Comparison of ENCODE assay signal across 8 cellular contexts in the genomic region with DNA sequence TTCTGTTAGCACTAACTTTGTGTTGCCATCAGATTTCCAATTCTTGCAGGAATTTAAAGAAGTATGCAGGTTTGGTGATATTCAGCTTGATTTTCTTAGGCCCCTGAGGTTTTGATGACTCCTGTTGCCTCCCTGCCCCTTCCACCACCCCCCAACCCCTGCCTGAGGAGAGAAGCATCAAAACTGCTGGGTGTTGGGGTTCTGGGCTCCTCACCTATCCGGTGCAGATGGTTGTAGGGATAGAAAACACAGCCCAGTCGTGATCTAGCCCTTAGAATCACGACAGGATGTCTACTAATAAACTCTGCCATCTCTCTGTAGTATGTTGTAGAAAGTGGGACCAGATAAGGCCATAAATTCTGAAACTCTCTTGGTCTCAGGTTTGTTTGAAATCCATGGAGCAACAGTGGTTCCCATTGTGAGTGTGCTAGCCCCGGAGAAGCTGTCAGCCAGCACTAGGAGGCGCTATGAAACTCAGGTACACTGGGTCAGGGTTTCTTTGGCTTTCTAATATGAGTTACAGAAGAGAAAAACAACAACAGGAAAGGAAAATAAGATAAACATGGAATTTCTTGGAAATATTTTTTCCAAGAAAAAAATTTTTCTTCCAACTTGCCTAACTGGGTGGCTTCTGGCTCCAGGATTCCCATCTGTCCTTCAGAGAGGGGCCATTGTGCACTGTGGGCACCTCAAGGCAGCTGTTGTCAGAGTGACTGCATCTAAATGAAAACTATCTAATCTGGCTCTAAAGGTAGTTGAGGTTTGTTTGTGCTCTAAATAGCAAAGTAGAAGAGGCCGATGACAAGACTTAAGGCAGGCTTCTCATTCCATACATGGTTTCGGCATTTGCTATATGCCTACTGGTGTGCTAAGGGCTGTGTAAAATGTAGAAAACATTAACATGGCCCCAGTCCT. TPM values are rescaled to one million over a fixed set of nuclear protein-coding genes. Genes with fewer than 3 reads are reported as not detected.
DNase-seq lines count a peak whose midpoint lies in the region; ATAC-seq, FAIRE-seq and TF ChIP-seq lines count a peak whose summit lies in the region.

No MANE protein-coding gene starts in this region.

- H3K27me3 ChIP-seq in BE2C: no peaks in the 10 kb centered on the region
- no peaks in the 10 kb centered on the region for H3K27me3 ChIP-seq in GM23338 (ENCODE audit: insufficient read depth)
- no peaks in the 10 kb centered on the region for H3K27me3 ChIP-seq in astrocyte (ENCODE audit: insufficient read depth, low read length)
- H3K27me3 ChIP-seq in HepG2 (ENCODE audit: control insufficient read depth in 1 of 2, insufficient read depth in 2 of 2, low read length in 2 of 2): no peaks in the 10 kb centered on the region

- peak; percentile 80 for TF ChIP-seq CTCF in BE2C (IDR thresholded peaks at IDR 0.05; ENCODE audit: low read depth, low read length)
- peak; percentile 81 to 96 for TF ChIP-seq CTCF in GM23338 (conservative IDR thresholded peaks at IDR 0.05; ENCODE audit: low read depth in 2 of 2)
- peak; percentile 61 for TF ChIP-seq CTCF in astrocyte (IDR thresholded peaks at IDR 0.05; ENCODE audit: insufficient read depth, low read depth, low read length)
- peak; percentile 67 for TF ChIP-seq CTCF in HepG2 (CRISPR knock-in tag; IDR thresholded peaks at IDR 0.05)

- peaks cover 4% of the 10 kb centered on the region for H3K27me3 Mint-ChIP-seq in GM23338 (ENCODE audit: insufficient read depth, low read depth, poor library complexity)
- H3K27me3 Mint-ChIP-seq in astrocyte (ENCODE audit: low read depth, unreplicated experiment): no peaks in the 10 kb centered on the region

- peak; percentile 45 for DNase-seq in BE2C
- peak; percentile 83 for DNase-seq in GM23338 (ENCODE audit: low spot score)
- DNase-seq in astrocyte (ENCODE audit: low read depth): no peak
- peak; percentile 50 for DNase-seq in HepG2 (ENCODE audit: low spot score)
- DNase-seq in dedifferentiated amniotic fluid mesenchymal stem cell (ENCODE audit: extremely low spot score): no peak
- no peak for DNase-seq in stimulated activated naive CD4-positive, alpha-beta T cell treated with Interleukin-2 at 50 U/mL for 16 hours (lab: John Stamatoyannopoulos, UW)
- DNase-seq in NCI-H2171 (lab: John Stamatoyannopoulos, UW): no peak

- WGBS in HepG2 (ENCODE audit: low lambda C conversion rate): 79% methylated on average over 7 of the region's 7 CpGs

- H3K36me3 Mint-ChIP-seq in GM23338 (ENCODE audit: low read depth): peaks cover 90% of the 10 kb centered on the region
- peaks cover 10% of the 10 kb centered on the region for H3K36me3 Mint-ChIP-seq in astrocyte (ENCODE audit: low read depth, unreplicated experiment)

- peak; percentile 95 for ATAC-seq in GM23338
- ATAC-seq in HepG2: peak; percentile 89
- ATAC-seq in GM21360 (IDR thresholded peaks at IDR 0.05; ENCODE audit: unreplicated experiment): no peak

- H3K4me2 ChIP-seq in GM23338: no peak overlapping the region
- no peak overlapping the region for H3K4me2 ChIP-seq in astrocyte (ENCODE audit: low read length)
- no peak overlapping the region for H3K4me2 ChIP-seq in HepG2 (ENCODE audit: low read depth, low read length)

- peak overlapping the region; percentile 28 for H3K27ac ChIP-seq in GM23338 (ENCODE audit: low read depth)
- no peak overlapping the region for H3K27ac ChIP-seq in astrocyte (ENCODE audit: low read depth, low read length)
- no peak overlapping the region for H3K27ac ChIP-seq in HepG2 (ENCODE audit: extremely low read length, insufficient read depth, low read length)

- FAIRE-seq in astrocyte (lab: Jason Lieb, UNC) (no peak), HepG2 (lab: Jason Lieb, UNC) (peak; percentile 57)

- H3K9ac ChIP-seq in astrocyte (ENCODE audit: low read length) (no peak overlapping the region), HepG2 (ENCODE audit: insufficient read depth, low read depth, low read length) (no peak overlapping the region)

- no peaks in the 10 kb centered on the region; the same call in 1 of the 2 replicates for H3K4me1 ChIP-seq in BE2C
- no peaks in the 10 kb centered on the region for H3K4me1 ChIP-seq in GM23338 (ENCODE audit: insufficient read depth)
- no peaks in the 10 kb centered on the region for H3K4me1 ChIP-seq in astrocyte (ENCODE audit: insufficient read depth, low read length)
- H3K4me1 ChIP-seq in HepG2 (ENCODE audit: insufficient read depth, low read length): no peaks in the 10 kb centered on the region

- H2AFZ ChIP-seq in GM23338: no peak overlapping the region
- no peak overlapping the region for H2AFZ ChIP-seq in astrocyte (ENCODE audit: low read depth, low read length)
- no peak overlapping the region for H2AFZ ChIP-seq in HepG2 (ENCODE audit: low read length)

- no peak for TF ChIP-seq POLR2A in HepG2 (IDR thresholded peaks at IDR 0.05; ENCODE audit: insufficient read depth in 1 of 2, low read depth in 2 of 2, low read length in 2 of 2)

- peaks cover 12% of the 10 kb centered on the region for H3F3A ChIP-seq in GM23338 (replicated peaks; ENCODE audit: low read depth)

- CTCF ChIA-PET in HepG2 (lab: Yijun Ruan, JAX; ENCODE audit: low intra/inter-chr PET ratio, low total read pairs): interaction anchor here (1.7 kb wide), 1 partner anchor 245 kb away, joined by 3 read pairs; no protein-coding TSS in a partner anchor

- H3K4me3 Mint-ChIP-seq in GM23338 (no peak overlapping the region), astrocyte (ENCODE audit: unreplicated experiment) (no peak overlapping the region)

- H3K4me3 ChIP-seq in BE2C (ENCODE audit: low read depth, low read length) (no peak overlapping the region), GM23338 (no peak overlapping the region), astrocyte (ENCODE audit: insufficient read depth, low read depth, low read length) (no peak overlapping the region), HepG2 (replicated peaks in 1 of 3; ENCODE audit: insufficient read depth in 1 of 3, low read depth in 2 of 3, low read length in 3 of 3) (no peak overlapping the region)

- no peaks in the 10 kb centered on the region for H3K9me3 ChIP-seq in BE2C
- no peaks in the 10 kb centered on the region for H3K9me3 ChIP-seq in astrocyte (ENCODE audit: insufficient read depth, low read depth, low read length)
- no peaks in the 10 kb centered on the region for H3K9me3 ChIP-seq in HepG2 (ENCODE audit: low read length)

- H3K27ac Mint-ChIP-seq in GM23338 (peak overlapping the region; percentile 36), astrocyte (ENCODE audit: unreplicated experiment) (no peak overlapping the region)

- peak; percentile 50 for TF ChIP-seq RAD21 in HepG2 (CRISPR knock-in tag; IDR thresholded peaks at IDR 0.05)

- no peak for TF ChIP-seq EP300 in HepG2 (IDR thresholded peaks at IDR 0.05; ENCODE audit: low read depth in 2 of 2, low read length in 2 of 2)
- no peak for TF ChIP-seq EP300 in HepG2 (CRISPR knock-in tag; IDR thresholded peaks at IDR 0.05; ENCODE audit: borderline replicate concordance)

- no TSS peak for BruUV-seq in HepG2 (replicated peaks; lab: Mats Ljungman, UMichigan)

- intact Hi-C loops in HepG2 (cut with micrococcal nuclease; ENCODE audit: unreplicated experiment): loop anchor here (5.0 kb wide), 1 partner anchor 243 kb away; no protein-coding TSS in a partner anchor

- no peaks in the 10 kb centered on the region for H3K9me2 ChIP-seq in GM23338 (ENCODE audit: insufficient read depth)

- POLR2A ChIA-PET in HepG2 (lab: Yijun Ruan, JAX): interaction anchor here (0.9 to 1.3 kb wide), 3 partner anchors 22 to 51 kb away, joined by 3 read pairs; no protein-coding TSS in a partner anchor

- in situ Hi-C loops in HepG2 (cut with HindIII; ENCODE audit: extremely low pct_ligation_motif_present, low pct_unique_long_range_greater_than_20kb): no loop called here

- H3K9me3 Mint-ChIP-seq in GM23338 (no peaks in the 10 kb centered on the region), astrocyte (ENCODE audit: unreplicated experiment) (no peaks in the 10 kb centered on the region)

- H3K4me1 Mint-ChIP-seq in GM23338: peaks cover 5% of the 10 kb centered on the region; the same call in 1 of the 3 replicates
- peaks cover 7% of the 10 kb centered on the region for H3K4me1 Mint-ChIP-seq in astrocyte (ENCODE audit: low read depth, unreplicated experiment)

- peaks cover 4% of the 10 kb centered on the region; the same call in 1 of the 2 replicates for H3K79me2 ChIP-seq in GM23338 (replicated peaks; ENCODE audit: insufficient read depth)
- H3K79me2 ChIP-seq in astrocyte (ENCODE audit: insufficient read depth, low read length): peaks cover 10% of the 10 kb centered on the region
- no peaks in the 10 kb centered on the region for H3K79me2 ChIP-seq in HepG2 (ENCODE audit: insufficient read depth, low read length)

- H3K36me3 ChIP-seq in BE2C (peaks cover 65% of the 10 kb centered on the region), GM23338 (ENCODE audit: insufficient read depth) (peaks cover 65% of the 10 kb centered on the region), astrocyte (ENCODE audit: insufficient read depth, low read length) (peaks cover 73% of the 10 kb centered on the region), HepG2 (replicated peaks in 1 of 2; ENCODE audit: control insufficient read depth in 1 of 2, insufficient read depth in 2 of 2, low read length in 2 of 2) (peaks cover 26 to 79% of the 10 kb centered on the region in 2 experiments)

- peaks cover 6% of the 10 kb centered on the region for H4K20me1 ChIP-seq in GM23338 (replicated peaks; ENCODE audit: insufficient read depth)
- H4K20me1 ChIP-seq in astrocyte (ENCODE audit: insufficient read depth, low read length): peaks cover 6% of the 10 kb centered on the region
- peaks cover 3% of the 10 kb centered on the region; the same call in 1 of the 2 replicates for H4K20me1 ChIP-seq in HepG2 (ENCODE audit: insufficient read depth, low read length)

RNA-seq across cellular contexts. Expression of gene SRP14, which starts 8.7 kb away (rescaled TPM):
- polyA plus RNA-seq in BE2C (2012; ENCODE audit: insufficient read depth, insufficient read length, low read depth): 615 TPM
- total RNA-seq in GM23338 (2014; rRNA removed; shearing (Covaris generic)): 249 and 294 TPM in 2 replicates
- polyA plus RNA-seq in GM23338 (2016; fragmentation: Nextera tagmentation; extraction: Ambion mirVana): 1,410 and 1,412 TPM in 2 replicates
- 279 and 320 TPM in 2 replicates for total RNA-seq in astrocyte
- total RNA-seq in HepG2 (2016; rRNA removed; fragmentation: Illumina TruSeq; extraction: Trizol): 208 and 346 TPM in 2 replicates
- total RNA-seq in HepG2 (2016; cell fraction: cytosol; rRNA removed; fragmentation: Illumina TruSeq; extraction: Trizol; ENCODE audit: low read depth): 41.2 and 44.6 TPM in 2 replicates
- total RNA-seq in HepG2 (2016; cell fraction: insoluble cytoplasmic fraction; rRNA removed; fragmentation: Illumina TruSeq; extraction: Trizol): 215 and 364 TPM in 2 replicates
- total RNA-seq in HepG2 (2016; cell fraction: membrane; rRNA removed; fragmentation: Illumina TruSeq; extraction: Trizol): 66.6 and 67.3 TPM in 2 replicates
- 83.4 and 83.7 TPM in 2 replicates for total RNA-seq in HepG2 (2016; cell fraction: nucleus; rRNA removed; fragmentation: Illumina TruSeq; extraction: Trizol)
- polyA plus RNA-seq in HepG2 (2011; rRNA removed): 257 and 356 TPM in 2 replicates
- polyA plus RNA-seq in HepG2 (2011; cell fraction: cytosol; rRNA removed): 182 and 220 TPM in 2 replicates
- 51.4 and 52.1 TPM in 2 replicates for polyA plus RNA-seq in HepG2 (2011; cell fraction: nucleus; rRNA removed)
- polyA plus RNA-seq in HepG2 (2012): 184 and 206 TPM in 2 replicates
- 72.3 and 76.1 TPM in 2 replicates for polyA plus RNA-seq in HepG2 (2016; cell fraction: cytosol; fragmentation: Illumina TruSeq; extraction: Trizol; ENCODE audit: low read depth)
- polyA plus RNA-seq in HepG2 (2016; cell fraction: insoluble cytoplasmic fraction; fragmentation: Illumina TruSeq; extraction: Trizol; ENCODE audit: low read depth): 607 and 646 TPM in 2 replicates
- 102 TPM in 2 replicates for polyA plus RNA-seq in HepG2 (2016; cell fraction: membrane; fragmentation: Illumina TruSeq; extraction: Trizol; ENCODE audit: low read depth)
- 218 and 240 TPM in 2 replicates for polyA plus RNA-seq in HepG2 (2016; cell fraction: nucleus; fragmentation: Illumina TruSeq; extraction: Trizol; ENCODE audit: insufficient read depth, low read depth)
- 39.8 and 85.1 TPM in 2 replicates for polyA minus RNA-seq in HepG2 (2011; rRNA and poly(A)+ RNA removed; ENCODE audit: low replicate concordance)
- 43.2 and 55.2 TPM in 2 replicates for polyA minus RNA-seq in HepG2 (2011; cell fraction: cytosol; rRNA and poly(A)+ RNA removed)
- polyA minus RNA-seq in HepG2 (2011; cell fraction: nucleus; rRNA and poly(A)+ RNA removed): 31.1 and 41.5 TPM in 2 replicates

Comparison
In these comparisons a context has a peak if more than half of its experiments do, and no peak if none do; other contexts are left out.
1. DNase-seq: peak in BE2C (single experiment), GM23338 (single experiment) and HepG2 (single experiment); none in astrocyte (single experiment), dedifferentiated amniotic fluid mesenchymal stem cell (single experiment), stimulated activated naive CD4-positive, alpha-beta T cell treated with Interleukin-2 at 50 U/mL for 16 hours (single experiment) and NCI-H2171 (single experiment).
2. Peak in every context shown above with its lines, with median percentiles within 50 percentile points of each other: CTCF ChIP-seq.